Comparison of ENCODE assay signal across 22 cellular contexts in genomic region chr6:76026101-76026500, GRCh38. TPM values are rescaled to one million over a fixed set of nuclear protein-coding genes. Genes with fewer than 3 reads are reported as not detected.
A peak's percentile ranks its signal among the peaks of the same experiment; 100 is the strongest.
DNase-seq lines count a peak whose midpoint lies in the region; ATAC-seq and TF ChIP-seq lines count a peak whose summit lies in the region.
"Had no signal": no experiment of that assay in that cellular context is flagged by ENCODE, and none has a peak within 500 bp of the region (broad histone marks: within the 10 kb centered on the region; RNA-seq: fewer than 3 reads in every experiment).

No MANE protein-coding gene starts in this region.

- no peaks in the 10 kb centered on the region for H3K4me1 Mint-ChIP-seq in Calu3 (ENCODE audit: low read depth, unreplicated experiment)
- H3K4me1 Mint-ChIP-seq: activated naive CD4-positive, alpha-beta T cell treated with anti-CD3 and anti-CD28 coated beads, Interleukin-2, amount 50 U/mL, for 24 hours had no signal

- BruUV-seq in Calu3 (replicated peaks; lab: Mats Ljungman, UMichigan): no TSS peak

- CTCF ChIA-PET in Calu3 (lab: Charles Lee): no interaction called here

- no peak for ATAC-seq in HG02852 (IDR thresholded peaks at IDR 0.05; ENCODE audit: unreplicated experiment)

- TF ChIP-seq CTCF in Calu3 (IDR thresholded peaks at IDR 0.05; ENCODE audit: unreplicated experiment): no peak

- H3K9me3 Mint-ChIP-seq in Calu3 (ENCODE audit: low read depth, unreplicated experiment): peaks cover 12% of the 10 kb centered on the region

- intact Hi-C loops in Calu3 (cut with micrococcal nuclease; ENCODE audit: unreplicated experiment): no loop called here

- DNase-seq in Calu3: peak; percentile 7
- peak; percentile 2 for DNase-seq in NAMALWA (ENCODE audit: low spot score)
- DNase-seq in dermis blood vessel endothelial cell: peak; percentile 12
- DNase-seq in iris pigment epithelial cell (ENCODE audit: low read depth): peak; percentile 12
- DNase-seq in NCI-H1694 treated with DMSO at 0.1 percent for 48 hours (lab: John Stamatoyannopoulos, UW): no peak
- no peak for DNase-seq in NCI-H2227 (lab: John Stamatoyannopoulos, UW; ENCODE audit: unreplicated experiment)
- no peak for DNase-seq in activated CD8-positive, alpha-beta memory T cell treated with anti-CD3 and anti-CD28 coated beads, Interleukin-2, amount 50 U/mL, for 4 hours
- DNase-seq: activated T-cell treated with anti-CD3 and anti-CD28 coated beads, Interleukin-2, amount 50 U/mL, for 1 hour; CD4-positive, alpha-beta T cell; esophagus squamous epithelium; NCI-H1417 treated with DMSO at 0.1 percent for 48 hours; NCI-H2227 treated with DMSO at 0.1 percent for 48 hours; NK-92 treated with Interleukin-12 subunit alpha and Interleukin-12 subunit beta, amount 100 ng/mL, for 24 hours; occipital lobe; RPMI8226; stimulated activated naive CD4-positive, alpha-beta T cell treated with Interleukin-2 at 50 U/mL for 16 hours had no signal

- H3K27ac Mint-ChIP-seq in Calu3 (ENCODE audit: unreplicated experiment): no peak overlapping the region
- H3K27ac Mint-ChIP-seq: activated naive CD4-positive, alpha-beta T cell treated with anti-CD3 and anti-CD28 coated beads, Interleukin-2, amount 50 U/mL, for 24 hours; CD4-positive, alpha-beta T cell; type B pancreatic cell had no signal

- H3K27me3 Mint-ChIP-seq in Calu3 (ENCODE audit: unreplicated experiment): no peaks in the 10 kb centered on the region
- H3K27me3 Mint-ChIP-seq: CD4-positive, alpha-beta T cell; type B pancreatic cell had no signal

- no peak overlapping the region for H3K4me3 Mint-ChIP-seq in Calu3 (ENCODE audit: low read depth, unreplicated experiment)
- H3K4me3 Mint-ChIP-seq: activated naive CD4-positive, alpha-beta T cell treated with anti-CD3 and anti-CD28 coated beads, Interleukin-2, amount 50 U/mL, for 24 hours; CD4-positive, alpha-beta T cell; type B pancreatic cell had no signal

- no peaks in the 10 kb centered on the region for H3K36me3 Mint-ChIP-seq in Calu3 (ENCODE audit: insufficient read depth, unreplicated experiment)
- H3K36me3 Mint-ChIP-seq: type B pancreatic cell had no signal

RNA-seq across cellular contexts. Expression of gene IMPG1, which starts 46.4 kb away (rescaled TPM):
- total RNA-seq in Calu3 (2022): not detected in 2 replicates
- not detected in 2 replicates for total RNA-seq in dermis blood vessel endothelial cell
- total RNA-seq: CD4-positive, alpha-beta T cell; HT1080; mononuclear cell; occipital lobe; right atrium auricular region had no signal

Comparison
In these comparisons a context has a peak if more than half of its experiments do, and no peak if none do; other contexts are left out.
1. DNase-seq: peak in Calu3 (single experiment), NAMALWA (single experiment), dermis blood vessel endothelial cell (single experiment) and iris pigment epithelial cell (single experiment); none in NCI-H1694 treated with DMSO at 0.1 percent for 48 hours (single experiment), NCI-H2227 (single experiment) and activated CD8-positive, alpha-beta memory T cell treated with anti-CD3 and anti-CD28 coated beads, Interleukin-2, amount 50 U/mL, for 4 hours (single experiment).